ENCODE assay signal across 1 cellular context in genomic region chr2:3970791-3971190, GRCh38.
TF ChIP-seq lines count a peak whose summit lies in the region.

No MANE protein-coding gene starts in this region.

TF ChIP-seq in H1, 55 proteins besides CTCF, POLR2A, EP300 and RAD21 (continued from another document):
- TF ChIP-seq CHD2 (IDR thresholded peaks at IDR 0.05; ENCODE audit: low read length), result no peak
- TF ChIP-seq JUND (IDR thresholded peaks at IDR 0.05; ENCODE audit: low read length), result no peak
- TF ChIP-seq GTF2F1 (IDR thresholded peaks at IDR 0.05; ENCODE audit: borderline replicate concordance, low read depth, low read length), result no peak
- TF ChIP-seq RNF2 (IDR thresholded peaks at IDR 0.05; ENCODE audit: borderline replicate concordance, low read depth, low read length, missing control alignments, poor library complexity, severe bottlenecking), result no peak
- TF ChIP-seq TAF7 (optimal IDR thresholded peaks at IDR 0.05; ENCODE audit: borderline replicate concordance, low read depth, low read length), result no peak
TF ChIP-seq in H1: peak in this region for 0.
